12 cellular contexts compared by ENCODE assay signal in the genomic region with DNA sequence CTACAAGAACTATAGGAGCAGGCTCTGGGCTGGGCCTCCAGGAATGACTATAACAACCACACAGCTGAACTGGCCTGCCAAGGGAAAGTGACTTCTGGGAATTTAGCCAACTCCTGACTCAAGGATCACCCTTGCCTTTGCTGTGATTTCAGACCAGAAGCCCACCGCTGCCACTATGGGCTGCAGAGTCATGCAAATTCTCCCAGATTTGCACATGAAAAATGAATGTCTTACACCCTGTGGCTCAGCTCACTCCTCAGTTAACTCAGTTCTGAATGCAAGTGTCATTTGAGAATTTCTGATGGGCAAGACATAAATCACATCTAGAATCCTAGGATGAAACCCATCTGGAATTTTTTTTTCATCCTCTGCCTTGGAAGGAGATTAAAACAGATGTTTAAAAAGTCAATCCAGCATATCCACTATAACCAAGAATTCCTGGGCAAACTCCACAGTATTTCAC.
DNase-seq lines count a peak whose midpoint lies in the region; ATAC-seq lines count a peak whose summit lies in the region.
"Had no signal": no experiment of that assay in that cellular context is flagged by ENCODE, and none has a peak within 500 bp of the region (broad histone marks: within the 10 kb centered on the region; RNA-seq: fewer than 3 reads in every experiment).

No MANE protein-coding gene starts in this region.

- H3K9me3 Mint-ChIP-seq in CD8-positive, alpha-beta memory T cell, result peaks cover 0 to 7% (median 2%) of the 10 kb centered on the region in 5 donors

- H3K4me3 ChIP-seq in CD8-positive, alpha-beta memory T cell (ENCODE audit: low read length), result no peak overlapping the region

- no peaks in the 10 kb centered on the region for H3K4me1 Mint-ChIP-seq in CD8-positive, alpha-beta memory T cell

- ATAC-seq in HG02759 (IDR thresholded peaks at IDR 0.05; ENCODE audit: unreplicated experiment), result no peak

- H3K36me3 Mint-ChIP-seq in CD8-positive, alpha-beta memory T cell, result no peaks in the 10 kb centered on the region

- no peaks in the 10 kb centered on the region for H3K9me3 ChIP-seq in CD8-positive, alpha-beta memory T cell (ENCODE audit: low read length)

- H3K4me1 ChIP-seq in CD8-positive, alpha-beta memory T cell (ENCODE audit: insufficient read depth, low read length), result no peaks in the 10 kb centered on the region

- no peak overlapping the region for H3K4me3 Mint-ChIP-seq in CD8-positive, alpha-beta memory T cell
- H3K4me3 Mint-ChIP-seq: dendritic cell treated with granulocyte-macrophage colony-stimulating factor and Interleukin-4, amounts not matched to agents 40 ng/mL and 50 ng/mL, for 4 days had no signal

- peak; percentile 67 for DNase-seq in AG08396 (ENCODE audit: low spot score)
- peak; percentile 88 for DNase-seq in HS-5 (ENCODE audit: low read depth)
- peak; percentile 97 for DNase-seq in astrocyte of the hippocampus (ENCODE audit: low read depth, low spot score)
- DNase-seq in kidney tubule cell (ENCODE audit: low spot score), result peak; percentile 88
- no peak for DNase-seq in T-helper 2 cell
- no peak for DNase-seq in activated CD4-positive, alpha-beta T cell treated with anti-CD3 and anti-CD28 coated beads, Interleukin-2, amount 50 U/mL, for 4 hours
- no peak for DNase-seq in CD8-positive, alpha-beta memory T cell
- DNase-seq: activated T-cell treated with anti-CD3 and anti-CD28 coated beads, Interleukin-2, amount 50 U/mL, for 48 hours; MM.1S; T-helper 9 cell had no signal

- no peak overlapping the region for H3K27ac ChIP-seq in CD8-positive, alpha-beta memory T cell (ENCODE audit: low read depth, low read length)

- POLR2A ChIA-PET in CD8-positive, alpha-beta memory T cell (lab: Charles Lee), result no interaction called here

- peaks cover 0 to 4% of the 10 kb centered on the region in 2 donors for H3K27me3 Mint-ChIP-seq in CD8-positive, alpha-beta memory T cell
- H3K27me3 Mint-ChIP-seq: dendritic cell treated with granulocyte-macrophage colony-stimulating factor and Interleukin-4, amounts not matched to agents 40 ng/mL and 50 ng/mL, for 4 days had no signal

- CTCF ChIA-PET in CD8-positive, alpha-beta memory T cell (lab: Charles Lee), result no interaction called here

- no peaks in the 10 kb centered on the region for H3K27me3 ChIP-seq in CD8-positive, alpha-beta memory T cell (ENCODE audit: insufficient read depth, low read length, poor library complexity, severe bottlenecking)

- H3K36me3 ChIP-seq in CD8-positive, alpha-beta memory T cell (ENCODE audit: insufficient read depth, low read length), result no peaks in the 10 kb centered on the region

- H3K27ac Mint-ChIP-seq in CD8-positive, alpha-beta memory T cell, result no peak overlapping the region
- H3K27ac Mint-ChIP-seq: dendritic cell treated with granulocyte-macrophage colony-stimulating factor and Interleukin-4, amounts not matched to agents 40 ng/mL and 50 ng/mL, for 4 days had no signal

Comparison
In these comparisons a context has a peak if more than half of its experiments do, and no peak if none do; other contexts are left out.
1. DNase-seq: peak in AG08396 (single experiment), HS-5 (single experiment), astrocyte of the hippocampus (single experiment) and kidney tubule cell (single experiment); none in T-helper 2 cell (0 of 5), activated CD4-positive, alpha-beta T cell treated with anti-CD3 and anti-CD28 coated beads, Interleukin-2, amount 50 U/mL, for 4 hours (0 of 2) and CD8-positive, alpha-beta memory T cell (0 of 5).